ENCODE assay signal across 1 cellular context in the genomic region with DNA sequence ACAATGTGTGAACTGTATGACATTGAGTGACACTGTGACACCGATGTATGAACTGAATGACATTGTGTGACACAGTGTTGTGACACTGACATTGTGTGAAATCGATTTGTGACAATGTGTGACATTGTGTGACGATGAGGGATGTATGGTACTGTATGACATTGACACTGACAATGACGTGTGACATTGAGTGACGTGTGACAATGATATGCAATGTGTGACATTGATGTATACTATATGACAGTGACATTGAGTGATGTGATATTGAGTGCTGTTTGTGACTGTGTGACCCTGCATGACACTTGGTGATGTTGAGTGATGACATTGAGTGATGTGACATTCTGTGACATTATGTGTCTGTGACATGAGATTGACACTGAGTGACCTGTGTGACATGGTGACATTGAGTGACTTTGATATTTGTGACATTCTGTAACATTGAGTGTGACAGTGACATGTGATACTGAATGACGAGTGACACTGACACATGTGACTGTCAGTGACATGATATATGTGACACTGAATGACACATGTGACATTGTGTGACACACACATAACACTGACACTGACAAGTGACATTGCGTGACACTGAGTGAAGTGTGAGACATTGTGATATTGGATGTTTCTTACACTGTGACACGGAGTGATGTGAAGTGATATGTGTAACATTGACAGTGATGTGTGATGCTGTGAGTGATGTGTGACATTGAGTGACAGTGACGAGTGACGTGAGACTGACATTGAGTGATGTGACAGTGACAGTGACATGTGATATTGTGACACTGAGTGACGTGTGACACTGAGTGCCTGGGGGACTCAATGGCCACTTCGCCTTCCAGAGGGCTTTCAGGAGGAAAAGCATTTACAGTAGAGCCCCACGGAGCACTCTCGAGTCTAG.
TF ChIP-seq lines count a peak whose summit lies in the region.

No MANE protein-coding gene starts in this region.

TF ChIP-seq in K562, 482 proteins besides CTCF, POLR2A, EP300 and RAD21 (continued from another document):
- TF ChIP-seq, protein P1, sequence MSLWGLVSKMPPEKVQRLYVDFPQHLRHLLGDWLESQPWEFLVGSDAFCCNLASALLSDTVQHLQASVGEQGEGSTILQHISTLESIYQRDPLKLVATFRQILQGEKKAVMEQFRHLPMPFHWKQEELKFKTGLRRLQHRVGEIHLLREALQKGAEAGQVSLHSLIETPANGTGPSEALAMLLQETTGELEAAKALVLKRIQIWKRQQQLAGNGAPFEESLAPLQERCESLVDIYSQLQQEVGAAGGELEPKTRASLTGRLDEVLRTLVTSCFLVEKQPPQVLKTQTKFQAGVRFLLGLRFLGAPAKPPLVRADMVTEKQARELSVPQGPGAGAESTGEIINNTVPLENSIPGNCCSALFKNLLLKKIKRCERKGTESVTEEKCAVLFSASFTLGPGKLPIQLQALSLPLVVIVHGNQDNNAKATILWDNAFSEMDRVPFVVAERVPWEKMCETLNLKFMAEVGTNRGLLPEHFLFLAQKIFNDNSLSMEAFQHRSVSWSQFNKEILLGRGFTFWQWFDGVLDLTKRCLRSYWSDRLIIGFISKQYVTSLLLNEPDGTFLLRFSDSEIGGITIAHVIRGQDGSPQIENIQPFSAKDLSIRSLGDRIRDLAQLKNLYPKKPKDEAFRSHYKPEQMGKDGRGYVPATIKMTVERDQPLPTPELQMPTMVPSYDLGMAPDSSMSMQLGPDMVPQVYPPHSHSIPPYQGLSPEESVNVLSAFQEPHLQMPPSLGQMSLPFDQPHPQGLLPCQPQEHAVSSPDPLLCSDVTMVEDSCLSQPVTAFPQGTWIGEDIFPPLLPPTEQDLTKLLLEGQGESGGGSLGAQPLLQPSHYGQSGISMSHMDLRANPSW (CRISPR knock-in tag; IDR thresholded peaks at IDR 0.05), result no peak
- TF ChIP-seq TRIM24 (IDR thresholded peaks at IDR 0.05), result peak in 1 of 2 experiments; percentile 83; a peak in 2 of 4 replicates
- TF ChIP-seq, protein P2, sequence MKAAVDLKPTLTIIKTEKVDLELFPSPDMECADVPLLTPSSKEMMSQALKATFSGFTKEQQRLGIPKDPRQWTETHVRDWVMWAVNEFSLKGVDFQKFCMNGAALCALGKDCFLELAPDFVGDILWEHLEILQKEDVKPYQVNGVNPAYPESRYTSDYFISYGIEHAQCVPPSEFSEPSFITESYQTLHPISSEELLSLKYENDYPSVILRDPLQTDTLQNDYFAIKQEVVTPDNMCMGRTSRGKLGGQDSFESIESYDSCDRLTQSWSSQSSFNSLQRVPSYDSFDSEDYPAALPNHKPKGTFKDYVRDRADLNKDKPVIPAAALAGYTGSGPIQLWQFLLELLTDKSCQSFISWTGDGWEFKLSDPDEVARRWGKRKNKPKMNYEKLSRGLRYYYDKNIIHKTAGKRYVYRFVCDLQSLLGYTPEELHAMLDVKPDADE (conservative IDR thresholded peaks at IDR 0.05; ENCODE audit: control insufficient read depth, low read depth, low read length), result no peak
- TF ChIP-seq TRIM28 (IDR thresholded peaks at IDR 0.05), result 0 out of 2 replicates have a peak, but pooled peaks have one; percentile 69
- 0 out of 2 replicates have a peak, but pooled peaks have one; percentile 31 for TF ChIP-seq CREB1 (IDR thresholded peaks at IDR 0.05)
- peak; percentile 54; the same call in 1 of the 2 replicates for TF ChIP-seq CREB1 (CRISPR knock-in tag; IDR thresholded peaks at IDR 0.05)
- TF ChIP-seq, protein P3, sequence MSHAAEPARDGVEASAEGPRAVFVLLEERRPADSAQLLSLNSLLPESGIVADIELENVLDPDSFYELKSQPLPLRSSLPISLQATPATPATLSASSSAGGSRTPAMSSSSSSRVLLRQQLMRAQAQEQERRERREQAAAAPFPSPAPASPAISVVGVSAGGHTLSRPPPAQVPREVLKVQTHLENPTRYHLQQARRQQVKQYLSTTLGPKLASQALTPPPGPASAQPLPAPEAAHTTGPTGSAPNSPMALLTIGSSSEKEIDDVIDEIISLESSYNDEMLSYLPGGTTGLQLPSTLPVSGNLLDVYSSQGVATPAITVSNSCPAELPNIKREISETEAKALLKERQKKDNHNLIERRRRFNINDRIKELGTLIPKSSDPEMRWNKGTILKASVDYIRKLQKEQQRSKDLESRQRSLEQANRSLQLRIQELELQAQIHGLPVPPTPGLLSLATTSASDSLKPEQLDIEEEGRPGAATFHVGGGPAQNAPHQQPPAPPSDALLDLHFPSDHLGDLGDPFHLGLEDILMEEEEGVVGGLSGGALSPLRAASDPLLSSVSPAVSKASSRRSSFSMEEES (CRISPR knock-in tag; IDR thresholded peaks at IDR 0.05), result 0 out of 2 replicates have a peak, but pooled peaks have one; percentile 10
- TF ChIP-seq ATF1 (CRISPR knock-in tag; IDR thresholded peaks at IDR 0.05), result no peak
- TF ChIP-seq ATF1 (tag; IDR thresholded peaks at IDR 0.05), result peak; percentile 80
- TF ChIP-seq SMAD2 (IDR thresholded peaks at IDR 0.05; ENCODE audit: low read depth, low read length), result no peak
- TF ChIP-seq, protein P4, sequence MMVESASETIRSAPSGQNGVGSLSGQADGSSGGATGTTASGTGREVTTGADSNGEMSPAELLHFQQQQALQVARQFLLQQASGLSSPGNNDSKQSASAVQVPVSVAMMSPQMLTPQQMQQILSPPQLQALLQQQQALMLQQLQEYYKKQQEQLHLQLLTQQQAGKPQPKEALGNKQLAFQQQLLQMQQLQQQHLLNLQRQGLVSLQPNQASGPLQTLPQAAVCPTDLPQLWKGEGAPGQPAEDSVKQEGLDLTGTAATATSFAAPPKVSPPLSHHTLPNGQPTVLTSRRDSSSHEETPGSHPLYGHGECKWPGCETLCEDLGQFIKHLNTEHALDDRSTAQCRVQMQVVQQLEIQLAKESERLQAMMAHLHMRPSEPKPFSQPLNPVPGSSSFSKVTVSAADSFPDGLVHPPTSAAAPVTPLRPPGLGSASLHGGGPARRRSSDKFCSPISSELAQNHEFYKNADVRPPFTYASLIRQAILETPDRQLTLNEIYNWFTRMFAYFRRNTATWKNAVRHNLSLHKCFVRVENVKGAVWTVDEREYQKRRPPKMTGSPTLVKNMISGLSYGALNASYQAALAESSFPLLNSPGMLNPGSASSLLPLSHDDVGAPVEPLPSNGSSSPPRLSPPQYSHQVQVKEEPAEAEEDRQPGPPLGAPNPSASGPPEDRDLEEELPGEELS (CRISPR knock-in tag; IDR thresholded peaks at IDR 0.05; ENCODE audit: borderline replicate concordance), result no peak
- peak in 1 of 2 experiments; percentile 26; a peak in 2 of 4 replicates for TF ChIP-seq SIX5 (IDR thresholded peaks at IDR 0.05; ENCODE audit: borderline replicate concordance in 1 of 2, insufficient read depth in 1 of 2, low read depth in 1 of 2, low read length in 2 of 2)
- TF ChIP-seq ARID1B (IDR thresholded peaks at IDR 0.05), result 0 out of 2 replicates have a peak, but pooled peaks have one; percentile 33
- TF ChIP-seq, protein P5, sequence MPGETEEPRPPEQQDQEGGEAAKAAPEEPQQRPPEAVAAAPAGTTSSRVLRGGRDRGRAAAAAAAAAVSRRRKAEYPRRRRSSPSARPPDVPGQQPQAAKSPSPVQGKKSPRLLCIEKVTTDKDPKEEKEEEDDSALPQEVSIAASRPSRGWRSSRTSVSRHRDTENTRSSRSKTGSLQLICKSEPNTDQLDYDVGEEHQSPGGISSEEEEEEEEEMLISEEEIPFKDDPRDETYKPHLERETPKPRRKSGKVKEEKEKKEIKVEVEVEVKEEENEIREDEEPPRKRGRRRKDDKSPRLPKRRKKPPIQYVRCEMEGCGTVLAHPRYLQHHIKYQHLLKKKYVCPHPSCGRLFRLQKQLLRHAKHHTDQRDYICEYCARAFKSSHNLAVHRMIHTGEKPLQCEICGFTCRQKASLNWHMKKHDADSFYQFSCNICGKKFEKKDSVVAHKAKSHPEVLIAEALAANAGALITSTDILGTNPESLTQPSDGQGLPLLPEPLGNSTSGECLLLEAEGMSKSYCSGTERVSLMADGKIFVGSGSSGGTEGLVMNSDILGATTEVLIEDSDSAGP (CRISPR knock-in tag; IDR thresholded peaks at IDR 0.05), result 0 out of 2 replicates have a peak, but pooled peaks have one; percentile 40
- peak; percentile 99 for TF ChIP-seq ARHGAP35 (IDR thresholded peaks at IDR 0.05; ENCODE audit: partially characterized antibody)
- TF ChIP-seq TEAD4 (IDR thresholded peaks at IDR 0.05; ENCODE audit: low read length), result peak; percentile 62
- TF ChIP-seq TEAD4 (CRISPR knock-in tag; IDR thresholded peaks at IDR 0.05; ENCODE audit: borderline replicate concordance), result no peak
- 0 out of 2 replicates have a peak, but pooled peaks have one; percentile 57 for TF ChIP-seq CBX5 (IDR thresholded peaks at IDR 0.05; ENCODE audit: borderline replicate concordance, low read depth)
- TF ChIP-seq, protein P6, sequence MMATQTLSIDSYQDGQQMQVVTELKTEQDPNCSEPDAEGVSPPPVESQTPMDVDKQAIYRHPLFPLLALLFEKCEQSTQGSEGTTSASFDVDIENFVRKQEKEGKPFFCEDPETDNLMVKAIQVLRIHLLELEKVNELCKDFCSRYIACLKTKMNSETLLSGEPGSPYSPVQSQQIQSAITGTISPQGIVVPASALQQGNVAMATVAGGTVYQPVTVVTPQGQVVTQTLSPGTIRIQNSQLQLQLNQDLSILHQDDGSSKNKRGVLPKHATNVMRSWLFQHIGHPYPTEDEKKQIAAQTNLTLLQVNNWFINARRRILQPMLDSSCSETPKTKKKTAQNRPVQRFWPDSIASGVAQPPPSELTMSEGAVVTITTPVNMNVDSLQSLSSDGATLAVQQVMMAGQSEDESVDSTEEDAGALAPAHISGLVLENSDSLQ (IDR thresholded peaks at IDR 0.05), result peak; percentile 98
